Comparison of ENCODE assay signal across 18 cellular contexts in genomic region chr1:10173582-10173981, GRCh38.
"Had no signal": no experiment of that assay in that cellular context is flagged by ENCODE, and none has a peak within 500 bp of the region (broad histone marks: within the 10 kb centered on the region; RNA-seq: fewer than 3 reads in every experiment).

No MANE protein-coding gene starts in this region.

- H3K9me3 Mint-ChIP-seq: activated naive CD4-positive, alpha-beta T cell treated with anti-CD3 and anti-CD28 coated beads, Interleukin-2, amount 10 ng/mL, durations not matched to agents 7 days and 5 days had no signal

- H3K9me3 ChIP-seq: body of pancreas, esophagus muscularis mucosa, tibial artery, uterus had no signal

- FAIRE-seq: endometrium had no signal

- H3K27ac Mint-ChIP-seq: activated naive CD4-positive, alpha-beta T cell treated with anti-CD3 and anti-CD28 coated beads, Interleukin-2, amount 10 ng/mL, durations not matched to agents 7 days and 5 days; activated T-helper 17 cell treated with anti-CD3 and anti-CD28 coated beads, Interleukin-2, amount 50 U/mL, for 72 hours; natural killer cell; T-helper 2 cell treated with Interferon-gamma antibody and Interleukin-4, amounts not matched to agents 5 μg/mL and 100 μg/mL, for 36 hours had no signal

- H3K27me3 Mint-ChIP-seq: activated naive CD4-positive, alpha-beta T cell treated with anti-CD3 and anti-CD28 coated beads, Interleukin-2, amount 10 ng/mL, durations not matched to agents 7 days and 5 days; activated T-helper 17 cell treated with anti-CD3 and anti-CD28 coated beads, Interleukin-2, amount 50 U/mL, for 72 hours had no signal

- H3K27me3 ChIP-seq: body of pancreas, esophagus muscularis mucosa, tibial artery, uterus had no signal

- DNase-seq: activated CD4-positive, alpha-beta T cell treated with anti-CD3 and anti-CD28 coated beads, Interleukin-2, amount 50 U/mL, for 4 hours; activated CD4-positive, CD25-positive, alpha-beta regulatory T cell treated with anti-CD3 and anti-CD28 coated beads, Interleukin-2, amount 50 U/mL, for 72 hours; activated CD8-positive, alpha-beta memory T cell treated with anti-CD3 and anti-CD28 coated beads, Interleukin-2, amount 50 U/mL, for 4 hours; activated naive CD4-positive, alpha-beta T cell treated with anti-CD3 and anti-CD28 coated beads, Interleukin-2, amount 10 ng/mL, durations not matched to agents 7 days and 5 days; amniotic stem cell; body of pancreas; cerebellar nuclear complex; natural killer cell; occipital lobe; stimulated activated CD4-positive, alpha-beta T cell treated with anti-CD3 and anti-CD28 coated beads, Interleukin-15, amount 100 ng/mL, for 24 hours; stimulated activated CD4-positive, alpha-beta T cell treated with anti-CD3 and anti-CD28 coated beads, Interleukin-4, amount 100 ng/mL, for 24 hours; SW 1271; uterus had no signal

- H3K4me3 ChIP-seq: body of pancreas, esophagus muscularis mucosa, tibial artery, uterus had no signal

- H3K4me3 Mint-ChIP-seq: activated naive CD4-positive, alpha-beta T cell treated with anti-CD3 and anti-CD28 coated beads, Interleukin-2, amount 10 ng/mL, durations not matched to agents 7 days and 5 days; activated T-helper 17 cell treated with anti-CD3 and anti-CD28 coated beads, Interleukin-2, amount 50 U/mL, for 72 hours; natural killer cell; T-helper 2 cell treated with Interferon-gamma antibody and Interleukin-4, amounts not matched to agents 5 μg/mL and 100 μg/mL, for 36 hours had no signal

- H3K4me1 ChIP-seq: esophagus muscularis mucosa, tibial artery, uterus had no signal

- H3K27ac ChIP-seq: body of pancreas, esophagus muscularis mucosa, tibial artery, uterus had no signal

- ATAC-seq: activated T-helper 17 cell treated with anti-CD3 and anti-CD28 coated beads, Interleukin-2, amount 50 U/mL, for 72 hours; body of pancreas; natural killer cell had no signal

- H3K36me3 ChIP-seq: uterus had no signal
